In the genomic region with DNA sequence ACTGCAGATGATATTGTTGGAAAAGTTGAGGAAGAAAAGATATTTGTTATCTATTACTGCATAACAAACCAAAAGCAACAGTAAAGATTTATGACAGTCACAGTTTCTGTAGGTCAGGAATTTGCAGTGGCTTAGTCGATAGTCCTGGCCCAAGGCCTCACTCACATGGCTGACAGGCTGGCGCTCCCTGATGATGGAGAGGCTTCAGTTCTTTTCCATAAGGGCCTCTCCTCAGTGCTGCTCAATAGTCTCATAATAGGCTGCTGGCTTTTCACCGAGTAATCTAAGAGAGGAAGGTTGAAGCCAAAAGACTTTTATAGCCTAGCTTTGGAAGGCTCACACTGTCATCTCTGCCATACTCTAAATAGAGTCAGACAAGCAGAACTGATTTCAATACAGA, we compare ENCODE assay signal across 11 cellular contexts. TPM values are rescaled to one million over a fixed set of nuclear protein-coding genes. Genes with fewer than 3 reads are reported as not detected.
DNase-seq lines count a peak whose midpoint lies in the region; ATAC-seq, FAIRE-seq and TF ChIP-seq lines count a peak whose summit lies in the region.
"Had no signal": no experiment of that assay in that cellular context is flagged by ENCODE, and none has a peak within 500 bp of the region (broad histone marks: within the 10 kb centered on the region; RNA-seq: fewer than 3 reads in every experiment).

No MANE protein-coding gene starts in this region.

- H3K9me3 Mint-ChIP-seq in CD4-positive, alpha-beta memory T cell = no peaks in the 10 kb centered on the region

- POLR2A ChIA-PET in CD4-positive, alpha-beta memory T cell (lab: Charles Lee; ENCODE audit: partially characterized antibody) = no interaction called here
- POLR2A ChIA-PET in H1 (lab: Charles Lee; ENCODE audit: partially characterized antibody) = no interaction called here

- peaks cover 0 to 11% of the 10 kb centered on the region in 2 donors for H3K36me3 Mint-ChIP-seq in CD4-positive, alpha-beta memory T cell

- H3K23ac ChIP-seq in H1 (ENCODE audit: insufficient read length) = no peak overlapping the region

- H2BK12ac ChIP-seq in H1 (ENCODE audit: low read depth, low read length) = no peak overlapping the region

- H3K4ac ChIP-seq in H1 (replicated peaks; ENCODE audit: insufficient read length, low read depth, low read length) = no peak overlapping the region

- 89% methylated on average over 3 of the region's 3 CpGs; no CpG with 5 or more reads in 1 of the 2 experiments for WGBS in H1 (ENCODE audit: extremely low coverage in 1 of 2, insufficient coverage in 1 of 2, insufficient read length in 1 of 2, insufficient replicate concordance in 2 of 2, low coverage in 1 of 2, low lambda C conversion rate in 2 of 2, missing lambda C conversion rate in 1 of 2), 2 experiments
- WGBS in sigmoid colon, 2 donors = 35 to 57% methylated on average over 3 of the region's 3 CpGs
- 15 to 29% methylated on average over 3 of the region's 3 CpGs for WGBS in lower leg skin, 2 donors

- H2BK120ac ChIP-seq in H1 (replicated peaks; ENCODE audit: low read depth, low read length) = no peak overlapping the region

- H4K20me1 ChIP-seq in H1 (replicated peaks in 1 of 2; ENCODE audit: control insufficient read depth in 1 of 2, insufficient read depth in 2 of 2, low read length in 2 of 2) = peaks cover 4 to 8% of the 10 kb centered on the region in 2 experiments

- no peak overlapping the region for H3K14ac ChIP-seq in H1 (ENCODE audit: insufficient read length)

- peaks cover 19 to 98% of the 10 kb centered on the region in 2 experiments for H3K79me2 ChIP-seq in H1 (ENCODE audit: control insufficient read depth in 1 of 2, insufficient read depth in 2 of 2, low read length in 2 of 2)

- no peak overlapping the region for H4K91ac ChIP-seq in H1 (replicated peaks; ENCODE audit: insufficient read length, low read length)

- intact Hi-C loops in CD4-positive, alpha-beta memory T cell (cut with micrococcal nuclease) = no loop called here
- intact Hi-C loops in sigmoid colon (cut with DNase I) = no loop called here
- intact Hi-C loops in lower leg skin (cut with DNase I; ENCODE audit: low total_unique reads) = no loop called here

- no peaks in the 10 kb centered on the region for H3K36me3 ChIP-seq in CD4-positive, alpha-beta memory T cell (ENCODE audit: insufficient read depth, low read length)
- H3K36me3 ChIP-seq in H1 (ENCODE audit: control insufficient read depth in 2 of 4, insufficient read depth in 4 of 4, low read length in 3 of 4) = peaks cover 0 to 2% (median 0%) of the 10 kb centered on the region in 4 experiments; a peak in 2 of 8 replicates
- H3K36me3 ChIP-seq in sigmoid colon = no peaks in the 10 kb centered on the region

- H3K4me1 Mint-ChIP-seq in CD4-positive, alpha-beta memory T cell = peaks cover 58 to 88% (median 75%) of the 10 kb centered on the region in 4 donors

- no peaks in the 10 kb centered on the region for H3K27me3 ChIP-seq in CD4-positive, alpha-beta memory T cell (ENCODE audit: insufficient read depth, low read length)
- H3K27me3 ChIP-seq in H1 (replicated peaks in 1 of 4; ENCODE audit: control insufficient read depth in 3 of 4, extremely low read depth in 1 of 4, insufficient read depth in 3 of 4, low read length in 3 of 4) (no peaks in the 10 kb centered on the region), sigmoid colon (no peaks in the 10 kb centered on the region)

- DNase-seq in CD4-positive, alpha-beta memory T cell = peak in 1 of 5 donors; percentile 31
- DNase-seq in M059J (ENCODE audit: low read depth) (peak; percentile 43), H1 (ENCODE audit: low read depth in 1 of 2, low spot score in 2 of 2) (no peak), sigmoid colon (no peak), lower leg skin (ENCODE audit: low spot score in 2 of 2) (no peak)
- DNase-seq in activated CD4-positive, alpha-beta T cell treated with anti-CD3 and anti-CD28 coated beads for 4 hours = no peak
- DNase-seq: activated effector memory CD4-positive, alpha-beta T cell treated with anti-CD3 and anti-CD28 coated beads, Interleukin-2, amount 50 U/mL, for 16 hours had no signal

- H3K4me2 ChIP-seq in H1 (ENCODE audit: insufficient read depth in 1 of 2, low read depth in 2 of 2, low read length in 2 of 2) = no peak overlapping the region

- no peak overlapping the region for H3K4me3 ChIP-seq in CD4-positive, alpha-beta memory T cell (ENCODE audit: low read length in 2 of 2)
- no peak overlapping the region for H3K4me3 ChIP-seq in H1 (ENCODE audit: extremely low read depth in 1 of 4, insufficient read depth in 2 of 4, low read depth in 3 of 4, low read length in 4 of 4)
- no peak overlapping the region for H3K4me3 ChIP-seq in sigmoid colon
- no peak overlapping the region for H3K4me3 ChIP-seq in lower leg skin (ENCODE audit: low read depth, poor library complexity, severe bottlenecking)

- H3K4me3 Mint-ChIP-seq in CD4-positive, alpha-beta memory T cell = peak overlapping the region in 5 of 8 donors; percentile 3 to 37 (median 17)

- H2BK20ac ChIP-seq in H1 (ENCODE audit: low read length) = no peak overlapping the region

- H3K27ac ChIP-seq in CD4-positive, alpha-beta memory T cell (ENCODE audit: low read depth, low read length) = no peak overlapping the region
- no peak overlapping the region for H3K27ac ChIP-seq in H1 (ENCODE audit: low read depth, low read length)
- peak overlapping the region in 3 of 4 donors; percentile 5 to 70 (median 59) for H3K27ac ChIP-seq in sigmoid colon

- TF ChIP-seq RAD21 in H1 (IDR thresholded peaks at IDR 0.05 in 1 of 2, conservative IDR thresholded peaks at IDR 0.05 in 1 of 2; ENCODE audit: low read depth in 2 of 2, low read length in 2 of 2) = no peak

- no peak overlapping the region for H2AFZ ChIP-seq in H1 (ENCODE audit: low read length)

- no peak overlapping the region for H4K5ac ChIP-seq in H1 (ENCODE audit: insufficient read length, low read depth, low read length)

- H3K56ac ChIP-seq in H1 (replicated peaks; ENCODE audit: insufficient read length, low read depth, low read length) = no peak overlapping the region

- no peaks in the 10 kb centered on the region for H3K23me2 ChIP-seq in H1 (ENCODE audit: low read depth, low read length)

- CTCF ChIA-PET in CD4-positive, alpha-beta memory T cell (lab: Charles Lee; ENCODE audit: partially characterized antibody) = no interaction called here
- CTCF ChIA-PET in H1 (lab: Charles Lee; ENCODE audit: partially characterized antibody) = interaction anchor here (1.2 kb wide), 1 partner anchor 27 kb away, joined by 3 read pairs; no protein-coding TSS in a partner anchor

- FAIRE-seq in H1 (lab: Jason Lieb, UNC) = no peak
- FAIRE-seq: endometrium, TTC549 had no signal

- H3K9me3 ChIP-seq in CD4-positive, alpha-beta memory T cell (ENCODE audit: control insufficient read depth in 1 of 2, low read length in 2 of 2) = no peaks in the 10 kb centered on the region
- H3K9me3 ChIP-seq in H1 (ENCODE audit: insufficient read depth in 2 of 2, low read depth in 1 of 2, low read length in 1 of 2) (no peaks in the 10 kb centered on the region), sigmoid colon (no peaks in the 10 kb centered on the region)

- no peak overlapping the region for H4K8ac ChIP-seq in H1 (ENCODE audit: extremely low read depth, insufficient read depth, low read length)

- H3K18ac ChIP-seq in H1 (ENCODE audit: extremely low read depth, low read length) = no peak overlapping the region

- H3K79me1 ChIP-seq in H1 (ENCODE audit: low read depth, low read length) = peaks cover 11% of the 10 kb centered on the region

- H2BK5ac ChIP-seq in H1 (ENCODE audit: low read depth, low read length) = no peak overlapping the region

- no peak overlapping the region for H3K9ac ChIP-seq in H1 (replicated peaks in 1 of 4; ENCODE audit: extremely low read depth in 1 of 4, low read depth in 3 of 4, low read length in 3 of 4)

- no peak for ATAC-seq in GM18907 (IDR thresholded peaks at IDR 0.05; ENCODE audit: unreplicated experiment)
- no peak for ATAC-seq in GM18520 (IDR thresholded peaks at IDR 0.05; ENCODE audit: unreplicated experiment)

- TF ChIP-seq POLR2A in H1 (IDR thresholded peaks at IDR 0.05; ENCODE audit: control extremely low read depth in 1 of 2, low read depth in 2 of 2, low read length in 2 of 2) = no peak
- TF ChIP-seq POLR2A in sigmoid colon (IDR thresholded peaks at IDR 0.05) = no peak
- TF ChIP-seq POLR2A in lower leg skin (IDR thresholded peaks at IDR 0.05) = no peak

- no peak overlapping the region for H2BK15ac ChIP-seq in H1 (ENCODE audit: low read length)

- TF ChIP-seq CTCF in H1 (IDR thresholded peaks at IDR 0.05; ENCODE audit: control extremely low read depth in 1 of 3, insufficient read depth in 1 of 3, low read depth in 1 of 3, low read length in 3 of 3) = no peak
- no peak for TF ChIP-seq CTCF in sigmoid colon (IDR thresholded peaks at IDR 0.05)
- no peak for TF ChIP-seq CTCF in lower leg skin (IDR thresholded peaks at IDR 0.05)

- H3K27me3 Mint-ChIP-seq in CD4-positive, alpha-beta memory T cell = no peaks in the 10 kb centered on the region

- TF ChIP-seq EP300 in H1 (IDR thresholded peaks at IDR 0.05; ENCODE audit: borderline replicate concordance in 1 of 2, low read depth in 2 of 2, low read length in 2 of 2) = no peak
- TF ChIP-seq EP300 in sigmoid colon (IDR thresholded peaks at IDR 0.05) = no peak

- H2AK5ac ChIP-seq in H1 (ENCODE audit: low read depth, low read length) = no peak overlapping the region

- H3K4me1 ChIP-seq in CD4-positive, alpha-beta memory T cell (ENCODE audit: insufficient read depth, low read length) = peaks cover 86% of the 10 kb centered on the region
- peaks cover 0 to 1% (median 0%) of the 10 kb centered on the region in 4 experiments; a peak in 1 of 7 replicates for H3K4me1 ChIP-seq in H1 (replicated peaks in 1 of 4; ENCODE audit: control insufficient read depth in 3 of 4, insufficient read depth in 4 of 4, low read length in 3 of 4)
- peaks cover 0 to 83% (median 55%) of the 10 kb centered on the region in 4 donors for H3K4me1 ChIP-seq in sigmoid colon

- H3K27ac Mint-ChIP-seq in CD4-positive, alpha-beta memory T cell = peak overlapping the region in 4 of 7 donors; percentile 49 to 71 (median 64)

RNA-seq across cellular contexts. Expression of gene IREB2, which starts 17.7 kb away (rescaled TPM):
- 10 to 100 TPM; 65.0 to 71.9 TPM for total RNA-seq in CD4-positive, alpha-beta memory T cell
- 10 to 100 TPM in 1 of 2 donors, 1 to 10 TPM in 1; 7.6 to 19.5 TPM for polyA plus RNA-seq in CD4-positive, alpha-beta memory T cell
- total RNA-seq in M059J (2014; rRNA removed; shearing (Covaris generic)) = 10.3 and 16.4 TPM in 2 replicates
- 99.7 and 103 TPM in 2 replicates for total RNA-seq in H1 (2021; fragmentation: NEBNext Ultra II Directional; extraction: Animal tissue kit (Norgen Biotek cat#: 25700))
- polyA plus RNA-seq in H1 (2011; rRNA removed) (15.7 and 21.0 TPM in 2 replicates), sigmoid colon (10 to 100 TPM; 12.6 to 17.9 (median 13.2) TPM)
- polyA plus RNA-seq in H1 (2011; cell fraction: cytosol; rRNA removed) = 26.8 TPM
- 20.1 TPM for polyA plus RNA-seq in H1 (2011; cell fraction: nucleus; rRNA removed)
- polyA plus RNA-seq in H1 (2012, experiment 1 of 2) = 20.9 to 62.3 TPM (median 38.7 TPM) in 4 replicates
- polyA plus RNA-seq in H1 (2012, experiment 2 of 2) = 2.2 TPM
- polyA plus RNA-seq in H1 (2013, experiment 1 of 2) = 30.1 TPM
- polyA plus RNA-seq in H1 (2013, experiment 2 of 2) = 27.0 TPM
- polyA minus RNA-seq in H1 (2011; rRNA and poly(A)+ RNA removed) = 75.4 and 91.3 TPM in 2 replicates
- polyA minus RNA-seq in H1 (2011; cell fraction: cytosol; rRNA and poly(A)+ RNA removed) = 48.4 TPM
- polyA minus RNA-seq in H1 (2011; cell fraction: nucleus; rRNA and poly(A)+ RNA removed) = 57.5 TPM
- total RNA-seq in sigmoid colon (10 to 100 TPM; 28.4 to 42.1 (median 34.3) TPM), lower leg skin (10 to 100 TPM; 28.4 to 43.5 (median 30.8) TPM)

RNA-seq across cellular contexts. Expression of gene HYKK, which starts 51.6 kb away (rescaled TPM):
- total RNA-seq in CD4-positive, alpha-beta memory T cell = 1 to 10 TPM; 4.8 to 5.7 TPM
- polyA plus RNA-seq in CD4-positive, alpha-beta memory T cell = 1 to 10 TPM; 1.8 to 5.4 TPM
- 5.6 and 9.6 TPM in 2 replicates for total RNA-seq in M059J (2014; rRNA removed; shearing (Covaris generic))
- total RNA-seq in H1 (2021; fragmentation: NEBNext Ultra II Directional; extraction: Animal tissue kit (Norgen Biotek cat#: 25700)) = 3.1 and 3.7 TPM in 2 replicates
- polyA plus RNA-seq in H1 (2011; rRNA removed) (1.7 and 2.0 TPM in 2 replicates), sigmoid colon (1 to 10 TPM; 4.0 to 7.2 (median 4.9) TPM)
- 2.7 TPM for polyA plus RNA-seq in H1 (2011; cell fraction: cytosol; rRNA removed)
- polyA plus RNA-seq in H1 (2011; cell fraction: nucleus; rRNA removed) = 1.5 TPM
- 2.1 to 3.0 TPM (median 2.5 TPM) in 4 replicates for polyA plus RNA-seq in H1 (2012, experiment 1 of 2)
- 0.83 TPM for polyA plus RNA-seq in H1 (2012, experiment 2 of 2)
- polyA plus RNA-seq in H1 (2013, experiment 1 of 2) = 2.8 TPM
- polyA plus RNA-seq in H1 (2013, experiment 2 of 2) = 2.4 TPM
- 3.1 and 3.6 TPM in 2 replicates for polyA minus RNA-seq in H1 (2011; rRNA and poly(A)+ RNA removed)
- polyA minus RNA-seq in H1 (2011; cell fraction: cytosol; rRNA and poly(A)+ RNA removed) = 2.0 TPM
- 2.8 TPM for polyA minus RNA-seq in H1 (2011; cell fraction: nucleus; rRNA and poly(A)+ RNA removed)
- total RNA-seq in sigmoid colon (10 to 100 TPM in 3 of 4 donors, 1 to 10 TPM in 1; 9.1 to 17.8 (median 15.0) TPM), lower leg skin (1 to 10 TPM; 2.9 to 5.5 (median 4.1) TPM)

Comparison
In these comparisons a context has a peak if more than half of its experiments do, and no peak if none do; other contexts are left out.
1. H3K27ac ChIP-seq: peak in sigmoid colon (3 of 4); none in CD4-positive, alpha-beta memory T cell (single experiment) and H1 (single experiment).